In the genomic region with DNA sequence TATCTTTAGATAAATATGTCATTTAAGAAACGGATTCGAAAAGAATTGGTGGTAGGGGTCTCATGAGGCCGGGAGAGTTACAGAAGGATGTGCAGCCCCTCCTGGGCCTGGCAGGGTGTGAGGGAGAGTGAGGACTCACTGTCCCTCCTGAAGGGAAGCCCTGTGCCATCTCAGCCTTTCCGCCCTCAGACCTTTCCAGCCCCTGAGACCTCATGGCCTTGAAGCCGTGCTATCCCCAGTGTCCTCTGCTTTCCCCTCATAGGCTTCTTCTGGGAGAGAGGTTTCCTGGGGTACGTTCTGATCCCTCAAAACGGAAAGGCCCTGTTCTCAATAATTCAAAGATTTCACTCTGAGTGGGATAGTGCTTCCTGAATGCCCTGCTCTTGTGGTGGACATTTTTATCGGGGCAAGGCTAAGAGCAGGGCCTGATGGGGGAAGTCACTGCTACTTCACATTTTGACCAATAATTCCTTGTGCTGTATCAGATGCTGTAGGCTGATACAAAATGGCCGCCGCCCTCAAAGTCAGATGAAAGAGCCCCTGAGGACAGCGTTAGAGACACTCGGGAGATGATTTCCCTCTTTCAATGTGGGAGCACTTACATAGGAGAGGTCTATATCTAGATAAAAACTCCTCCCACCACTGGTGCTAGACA, we compare ENCODE assay signal across 1 cellular context.
A peak's percentile ranks its signal among the peaks of the same experiment; 100 is the strongest.
TF ChIP-seq lines count a peak whose summit lies in the region.

No MANE protein-coding gene starts in this region.

TF ChIP-seq in GM12878, 131 proteins besides CTCF, POLR2A, EP300 and RAD21:
- TF ChIP-seq YY1 (IDR thresholded peaks at IDR 0.05; ENCODE audit: low read depth, low read length), result peak; percentile 79; the same call in 1 of the 2 replicates
- no peak for TF ChIP-seq EZH2 (IDR thresholded peaks at IDR 0.05; ENCODE audit: borderline replicate concordance, control insufficient read depth, low read depth, low read length)
